Comparison of ENCODE assay signal across 1 cellular context in genomic region chr4:153232768-153233167, GRCh38.
TF ChIP-seq lines count a peak whose summit lies in the region.

No MANE protein-coding gene starts in this region.

TF ChIP-seq in GM12878, 131 proteins besides CTCF, POLR2A, EP300 and RAD21 (continued from another document):
- TF ChIP-seq E4F1 (IDR thresholded peaks at IDR 0.05; ENCODE audit: borderline replicate concordance, partially characterized antibody) = no peak
